Comparison of ENCODE assay signal across 11 cellular contexts in the genomic region with DNA sequence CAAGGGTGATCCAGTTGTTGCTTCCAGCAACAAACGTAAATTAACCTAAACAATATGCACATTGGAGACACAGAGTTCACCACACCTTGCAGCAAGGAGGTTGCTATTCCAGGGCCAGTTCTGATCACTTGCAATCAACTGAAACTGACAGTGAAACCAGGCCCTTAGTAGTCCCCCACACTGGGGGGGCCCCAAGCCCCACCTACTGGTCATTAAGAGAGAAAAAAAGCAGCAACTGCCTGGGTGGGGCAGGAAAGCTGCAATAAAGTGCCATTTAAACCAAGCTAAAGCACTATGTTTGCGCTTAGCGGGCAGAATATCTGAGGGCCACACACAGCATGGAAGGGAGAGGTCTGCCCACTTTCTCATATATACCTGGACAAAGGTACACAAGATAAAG. TPM values are rescaled to one million over a fixed set of nuclear protein-coding genes. Genes with fewer than 3 reads are reported as not detected.
DNase-seq lines count a peak whose midpoint lies in the region; ATAC-seq and TF ChIP-seq lines count a peak whose summit lies in the region.
"Had no signal": no experiment of that assay in that cellular context is flagged by ENCODE, and none has a peak within 500 bp of the region (broad histone marks: within the 10 kb centered on the region; RNA-seq: fewer than 3 reads in every experiment).

No MANE protein-coding gene starts in this region.

- H3K4me1 Mint-ChIP-seq in activated T-helper 17 cell treated with anti-CD3 and anti-CD28 coated beads, Interleukin-2, amount 50 U/mL, for 72 hours = peaks cover 11% of the 10 kb centered on the region

- H3K4me3 Mint-ChIP-seq in activated T-helper 17 cell treated with anti-CD3 and anti-CD28 coated beads, Interleukin-2, amount 50 U/mL, for 72 hours = no peak overlapping the region

- H3K27ac ChIP-seq in foreskin keratinocyte = no peak overlapping the region
- H3K27ac ChIP-seq: epithelial cell of prostate had no signal

- no peaks in the 10 kb centered on the region for H3K36me3 Mint-ChIP-seq in activated T-helper 17 cell treated with anti-CD3 and anti-CD28 coated beads, Interleukin-2, amount 50 U/mL, for 72 hours (ENCODE audit: low read depth)

- TF ChIP-seq CTCF in foreskin keratinocyte (conservative IDR thresholded peaks at IDR 0.05) = no peak

- ATAC-seq in GM18508 (IDR thresholded peaks at IDR 0.05; ENCODE audit: insufficient read depth, unreplicated experiment) (peak; percentile 73), GM21381 (IDR thresholded peaks at IDR 0.05; ENCODE audit: unreplicated experiment) (peak; percentile 83), HG03175 (IDR thresholded peaks at IDR 0.05; ENCODE audit: unreplicated experiment) (peak; percentile 88), SK-N-SH treated with all-trans-retinoic acid at 6 μM for 48 hours (no peak), foreskin keratinocyte (no peak)
- no peak for ATAC-seq in activated T-helper 17 cell treated with anti-CD3 and anti-CD28 coated beads, Interleukin-2, amount 50 U/mL, for 72 hours (replicated peaks)

- no peaks in the 10 kb centered on the region for H3K4me1 ChIP-seq in foreskin keratinocyte

- DNase-seq in occipital lobe (lab: John Stamatoyannopoulos, UW) (no peak), LoVo (ENCODE audit: low spot score) (no peak), foreskin keratinocyte (no peak)
- DNase-seq: DMS79 treated with DMSO at 0.1 percent for 48 hours, IMR-90 had no signal

- peak overlapping the region; percentile 31 for H3K27ac Mint-ChIP-seq in activated T-helper 17 cell treated with anti-CD3 and anti-CD28 coated beads, Interleukin-2, amount 50 U/mL, for 72 hours

- H3K27me3 ChIP-seq in foreskin keratinocyte = no peaks in the 10 kb centered on the region

- H3K9me3 Mint-ChIP-seq in activated T-helper 17 cell treated with anti-CD3 and anti-CD28 coated beads, Interleukin-2, amount 50 U/mL, for 72 hours = no peaks in the 10 kb centered on the region

- no peaks in the 10 kb centered on the region for H3K27me3 Mint-ChIP-seq in activated T-helper 17 cell treated with anti-CD3 and anti-CD28 coated beads, Interleukin-2, amount 50 U/mL, for 72 hours

TF ChIP-seq in SK-N-SH treated with all-trans-retinoic acid at 6 μM for 48 hours, 23 proteins besides CTCF, POLR2A, EP300 and RAD21 (continues in another document):
- TF ChIP-seq ZFP3 (CRISPR knock-in tag; IDR thresholded peaks at IDR 0.05) = no peak
- no peak for TF ChIP-seq OSR1 (CRISPR knock-in tag; IDR thresholded peaks at IDR 0.05)
- TF ChIP-seq ZNF70 (CRISPR knock-in tag; IDR thresholded peaks at IDR 0.05) = no peak
- TF ChIP-seq ZFP30 (CRISPR knock-in tag; IDR thresholded peaks at IDR 0.05) = no peak
- no peak for TF ChIP-seq SNAI2 (CRISPR knock-in tag; IDR thresholded peaks at IDR 0.05)
- no peak for TF ChIP-seq CSDC2 (CRISPR knock-in tag; IDR thresholded peaks at IDR 0.05)
- no peak for TF ChIP-seq ISL1 (CRISPR knock-in tag; IDR thresholded peaks at IDR 0.05)
- no peak for TF ChIP-seq RARB (CRISPR knock-in tag; IDR thresholded peaks at IDR 0.05)
- no peak for TF ChIP-seq ZC3H10 (CRISPR knock-in tag; IDR thresholded peaks at IDR 0.05)
- TF ChIP-seq ESRRG (CRISPR knock-in tag; IDR thresholded peaks at IDR 0.05) = no peak
- TF ChIP-seq BACH2 (CRISPR knock-in tag; IDR thresholded peaks at IDR 0.05; ENCODE audit: borderline replicate concordance) = no peak
- TF ChIP-seq, protein P1, sequence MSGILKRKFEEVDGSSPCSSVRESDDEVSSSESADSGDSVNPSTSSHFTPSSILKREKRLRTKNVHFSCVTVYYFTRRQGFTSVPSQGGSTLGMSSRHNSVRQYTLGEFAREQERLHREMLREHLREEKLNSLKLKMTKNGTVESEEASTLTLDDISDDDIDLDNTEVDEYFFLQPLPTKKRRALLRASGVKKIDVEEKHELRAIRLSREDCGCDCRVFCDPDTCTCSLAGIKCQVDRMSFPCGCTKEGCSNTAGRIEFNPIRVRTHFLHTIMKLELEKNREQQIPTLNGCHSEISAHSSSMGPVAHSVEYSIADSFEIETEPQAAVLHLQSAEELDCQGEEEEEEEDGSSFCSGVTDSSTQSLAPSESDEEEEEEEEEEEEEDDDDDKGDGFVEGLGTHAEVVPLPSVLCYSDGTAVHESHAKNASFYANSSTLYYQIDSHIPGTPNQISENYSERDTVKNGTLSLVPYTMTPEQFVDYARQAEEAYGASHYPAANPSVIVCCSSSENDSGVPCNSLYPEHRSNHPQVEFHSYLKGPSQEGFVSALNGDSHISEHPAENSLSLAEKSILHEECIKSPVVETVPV (CRISPR knock-in tag; IDR thresholded peaks at IDR 0.05) = no peak
- no peak for TF ChIP-seq GLIS3 (CRISPR knock-in tag; IDR thresholded peaks at IDR 0.05)
- TF ChIP-seq, protein P2, sequence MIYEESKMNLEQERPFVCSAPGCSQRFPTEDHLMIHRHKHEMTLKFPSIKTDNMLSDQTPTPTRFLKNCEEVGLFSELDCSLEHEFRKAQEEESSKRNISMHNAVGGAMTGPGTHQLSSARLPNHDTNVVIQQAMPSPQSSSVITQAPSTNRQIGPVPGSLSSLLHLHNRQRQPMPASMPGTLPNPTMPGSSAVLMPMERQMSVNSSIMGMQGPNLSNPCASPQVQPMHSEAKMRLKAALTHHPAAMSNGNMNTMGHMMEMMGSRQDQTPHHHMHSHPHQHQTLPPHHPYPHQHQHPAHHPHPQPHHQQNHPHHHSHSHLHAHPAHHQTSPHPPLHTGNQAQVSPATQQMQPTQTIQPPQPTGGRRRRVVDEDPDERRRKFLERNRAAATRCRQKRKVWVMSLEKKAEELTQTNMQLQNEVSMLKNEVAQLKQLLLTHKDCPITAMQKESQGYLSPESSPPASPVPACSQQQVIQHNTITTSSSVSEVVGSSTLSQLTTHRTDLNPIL (CRISPR knock-in tag; IDR thresholded peaks at IDR 0.05; ENCODE audit: low read depth) = no peak
- TF ChIP-seq PATZ1 (CRISPR knock-in tag; IDR thresholded peaks at IDR 0.05; ENCODE audit: borderline replicate concordance) = no peak
- TF ChIP-seq ZNF565 (CRISPR knock-in tag; conservative IDR thresholded peaks at IDR 0.05; ENCODE audit: low read depth) = no peak
- TF ChIP-seq, protein P3, sequence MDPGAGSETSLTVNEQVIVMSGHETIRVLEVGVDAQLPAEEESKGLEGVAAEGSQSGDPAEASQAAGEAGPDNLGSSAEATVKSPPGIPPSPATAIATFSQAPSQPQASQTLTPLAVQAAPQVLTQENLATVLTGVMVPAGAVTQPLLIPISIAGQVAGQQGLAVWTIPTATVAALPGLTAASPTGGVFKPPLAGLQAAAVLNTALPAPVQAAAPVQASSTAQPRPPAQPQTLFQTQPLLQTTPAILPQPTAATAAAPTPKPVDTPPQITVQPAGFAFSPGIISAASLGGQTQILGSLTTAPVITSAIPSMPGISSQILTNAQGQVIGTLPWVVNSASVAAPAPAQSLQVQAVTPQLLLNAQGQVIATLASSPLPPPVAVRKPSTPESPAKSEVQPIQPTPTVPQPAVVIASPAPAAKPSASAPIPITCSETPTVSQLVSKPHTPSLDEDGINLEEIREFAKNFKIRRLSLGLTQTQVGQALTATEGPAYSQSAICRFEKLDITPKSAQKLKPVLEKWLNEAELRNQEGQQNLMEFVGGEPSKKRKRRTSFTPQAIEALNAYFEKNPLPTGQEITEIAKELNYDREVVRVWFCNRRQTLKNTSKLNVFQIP (CRISPR knock-in tag; IDR thresholded peaks at IDR 0.05; ENCODE audit: borderline replicate concordance, low read depth) = no peak
- TF ChIP-seq TCF4 (CRISPR knock-in tag; IDR thresholded peaks at IDR 0.05; ENCODE audit: borderline replicate concordance) = no peak

RNA-seq across cellular contexts. Expression of gene ATP7B, which starts 51.5 kb away (rescaled TPM):
- total RNA-seq in activated T-helper 17 cell treated with anti-CD3 and anti-CD28 coated beads, Interleukin-2, amount 50 U/mL, for 72 hours = 1 to 10 TPM in 1 of 2 donors, under 1 TPM in 1; 0.76 to 1.2 TPM
- 11.1 TPM for total RNA-seq in occipital lobe
- 3.4 and 5.3 TPM in 2 replicates for total RNA-seq in foreskin keratinocyte
- polyA plus RNA-seq in foreskin keratinocyte = 1.0 and 1.4 TPM in 2 replicates

RNA-seq across cellular contexts. Expression of gene ALG11, which starts 52.4 kb away (rescaled TPM):
- 10 to 100 TPM; 18.2 to 24.4 TPM for total RNA-seq in activated T-helper 17 cell treated with anti-CD3 and anti-CD28 coated beads, Interleukin-2, amount 50 U/mL, for 72 hours
- total RNA-seq in occipital lobe (32.0 TPM), foreskin keratinocyte (11.9 and 12.3 TPM in 2 replicates)
- polyA plus RNA-seq in foreskin keratinocyte = 4.4 and 5.4 TPM in 2 replicates

Comparison
In these comparisons a context has a peak if more than half of its experiments do, and no peak if none do; other contexts are left out.
1. ATAC-seq: peak in GM18508 (single experiment), GM21381 (single experiment) and HG03175 (single experiment); none in activated T-helper 17 cell treated with anti-CD3 and anti-CD28 coated beads, Interleukin-2, amount 50 U/mL, for 72 hours (single experiment), SK-N-SH treated with all-trans-retinoic acid at 6 μM for 48 hours (single experiment) and foreskin keratinocyte (single experiment).